ENCODE assay signal across 8 cellular contexts in the genomic region with DNA sequence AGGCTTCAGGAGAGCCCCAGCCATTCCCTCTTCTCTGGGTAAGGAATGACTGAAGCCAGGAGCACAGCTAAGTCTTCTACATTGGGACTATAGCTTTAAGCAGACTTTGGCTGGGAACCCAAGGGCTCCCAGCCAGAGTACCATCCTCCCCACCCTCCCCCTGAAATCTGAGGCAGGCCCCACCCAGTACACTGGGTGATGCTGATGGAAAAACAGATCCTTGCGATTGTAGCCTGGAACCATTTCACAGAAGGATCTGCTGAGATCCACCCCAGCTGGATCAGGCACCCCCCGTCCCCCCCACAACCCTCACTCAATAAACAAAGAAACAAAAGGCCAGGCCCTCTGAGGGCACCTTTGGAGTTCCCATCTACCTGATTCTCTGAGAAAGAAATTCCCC. TPM values are rescaled to one million over a fixed set of nuclear protein-coding genes. Genes with fewer than 3 reads are reported as not detected.
DNase-seq lines count a peak whose midpoint lies in the region; ATAC-seq and TF ChIP-seq lines count a peak whose summit lies in the region.

No MANE protein-coding gene starts in this region.

- POLR2A ChIA-PET in AG04449 (lab: Yijun Ruan, JAX): interaction anchor here (0.7 to 1.2 kb wide), 3 partner anchors 13 to 53 kb away, joined by 3 to 4 read pairs (median 3); no protein-coding TSS in a partner anchor

- peak overlapping the region; percentile 95 for H3K27ac ChIP-seq in muscle layer of colon (ENCODE audit: low read depth, low read length)
- H3K27ac ChIP-seq in SJCRH30: no peak overlapping the region

- H3K4me1 ChIP-seq in endocrine pancreas (ENCODE audit: control insufficient read depth, insufficient read depth, low read length) (no peaks in the 10 kb centered on the region), muscle layer of colon (ENCODE audit: insufficient read depth, low read length) (peaks cover 46% of the 10 kb centered on the region), SJCRH30 (peaks cover 35% of the 10 kb centered on the region)

- peak overlapping the region; percentile 90 for H3K9ac ChIP-seq in endocrine pancreas (ENCODE audit: control insufficient read depth, insufficient read depth, low read length)
- H3K9ac ChIP-seq in muscle layer of colon (ENCODE audit: low read length): peak overlapping the region; percentile 95

- no peak for TF ChIP-seq CTCF in AG04449 (IDR thresholded peaks at IDR 0.05; ENCODE audit: insufficient read depth, low read length, missing control alignments)

- no peak for DNase-seq in AG04449 (ENCODE audit: low read depth, low spot score)
- peak; percentile 58 for DNase-seq in NCI-H1694 treated with DMSO at 0.1 percent for 48 hours (lab: John Stamatoyannopoulos, UW)
- DNase-seq in activated T-cell treated with anti-CD3 and anti-CD28 coated beads, Interleukin-2, amount 50 U/mL, for 4 hours: no peak
- no peak for DNase-seq in SJCRH30
- DNase-seq in activated T-cell treated with anti-CD3 and anti-CD28 coated beads, Interleukin-2, amount 50 U/mL, for 72 hours: no peak

- H3K27ac Mint-ChIP-seq in activated T-cell treated with anti-CD3 and anti-CD28 coated beads, Interleukin-2, amount 50 U/mL, for 72 hours: no peak overlapping the region

- no peaks in the 10 kb centered on the region for H3K9me3 Mint-ChIP-seq in activated T-cell treated with anti-CD3 and anti-CD28 coated beads, Interleukin-2, amount 50 U/mL, for 4 hours
- no peaks in the 10 kb centered on the region for H3K9me3 Mint-ChIP-seq in activated T-cell treated with anti-CD3 and anti-CD28 coated beads, Interleukin-2, amount 50 U/mL, for 72 hours

- H3K36me3 Mint-ChIP-seq in activated T-cell treated with anti-CD3 and anti-CD28 coated beads, Interleukin-2, amount 50 U/mL, for 4 hours (ENCODE audit: insufficient read depth): peaks cover 5% of the 10 kb centered on the region
- H3K36me3 Mint-ChIP-seq in activated T-cell treated with anti-CD3 and anti-CD28 coated beads, Interleukin-2, amount 50 U/mL, for 72 hours (ENCODE audit: insufficient read depth in 2 of 2): peaks cover 3 to 12% of the 10 kb centered on the region in 2 donors

- no peaks in the 10 kb centered on the region for H3K27me3 Mint-ChIP-seq in activated T-cell treated with anti-CD3 and anti-CD28 coated beads, Interleukin-2, amount 50 U/mL, for 4 hours (ENCODE audit: low read depth)
- no peaks in the 10 kb centered on the region for H3K27me3 Mint-ChIP-seq in activated T-cell treated with anti-CD3 and anti-CD28 coated beads, Interleukin-2, amount 50 U/mL, for 72 hours (ENCODE audit: low read depth)

- no peak overlapping the region for H3K4me3 Mint-ChIP-seq in activated T-cell treated with anti-CD3 and anti-CD28 coated beads, Interleukin-2, amount 50 U/mL, for 4 hours
- H3K4me3 Mint-ChIP-seq in activated T-cell treated with anti-CD3 and anti-CD28 coated beads, Interleukin-2, amount 50 U/mL, for 72 hours: no peak overlapping the region

- H3K36me3 ChIP-seq in endocrine pancreas (ENCODE audit: control insufficient read depth, insufficient read depth, low read length) (peaks cover 6% of the 10 kb centered on the region), muscle layer of colon (ENCODE audit: insufficient read depth, low read length) (peaks cover 18% of the 10 kb centered on the region), SJCRH30 (peaks cover 14% of the 10 kb centered on the region; the same call in 1 of the 2 replicates)

- peaks cover 39% of the 10 kb centered on the region for H3K4me1 Mint-ChIP-seq in activated T-cell treated with anti-CD3 and anti-CD28 coated beads, Interleukin-2, amount 50 U/mL, for 4 hours (ENCODE audit: low read depth)
- peaks cover 38% of the 10 kb centered on the region for H3K4me1 Mint-ChIP-seq in activated T-cell treated with anti-CD3 and anti-CD28 coated beads, Interleukin-2, amount 50 U/mL, for 72 hours (ENCODE audit: low read depth)

- ATAC-seq in HG03354 (IDR thresholded peaks at IDR 0.05; ENCODE audit: poor library complexity, severe bottlenecking, unreplicated experiment): no peak
- no peak for ATAC-seq in activated T-cell treated with anti-CD3 and anti-CD28 coated beads, Interleukin-2, amount 50 U/mL, for 4 hours
- no peak for ATAC-seq in activated T-cell treated with anti-CD3 and anti-CD28 coated beads, Interleukin-2, amount 50 U/mL, for 72 hours (replicated peaks in 1 of 2)

- CTCF ChIA-PET in AG04449 (lab: Yijun Ruan, JAX): interaction anchor here (0.6 to 4.2 kb wide), 12 partner anchors 9 to 393 kb away, joined by 3 to 40 read pairs (median 8); no protein-coding TSS in a partner anchor

- no peaks in the 10 kb centered on the region for H3K27me3 ChIP-seq in endocrine pancreas (ENCODE audit: control insufficient read depth, insufficient read depth, low read length)
- no peaks in the 10 kb centered on the region for H3K27me3 ChIP-seq in muscle layer of colon (ENCODE audit: control insufficient read depth in 1 of 2, insufficient read depth in 2 of 2, low read length in 2 of 2)
- H3K27me3 ChIP-seq in SJCRH30: no peaks in the 10 kb centered on the region

- H3K4me3 ChIP-seq in AG04449 (ENCODE audit: low read depth, low read length) (peak overlapping the region; percentile 63), endocrine pancreas (ENCODE audit: control insufficient read depth, insufficient read depth, low read length) (peak overlapping the region; percentile 82), muscle layer of colon (ENCODE audit: low read depth in 1 of 2, low read length in 2 of 2) (peak overlapping the region; percentile 37 to 93), SJCRH30 (no peak overlapping the region)

- H3K9me3 ChIP-seq in endocrine pancreas (ENCODE audit: control insufficient read depth, low read length): no peaks in the 10 kb centered on the region
- H3K9me3 ChIP-seq in muscle layer of colon (ENCODE audit: low read length): no peaks in the 10 kb centered on the region
- H3K9me3 ChIP-seq in SJCRH30 (replicated peaks): no peaks in the 10 kb centered on the region

RNA-seq across cellular contexts. Expression of gene IL18BP, which starts 39.8 kb away (rescaled TPM):
- total RNA-seq in activated T-cell treated with anti-CD3 and anti-CD28 coated beads, Interleukin-2, amount 50 U/mL, for 4 hours: 1 to 10 TPM; 7.9 to 9.8 (median 9.3) TPM
- total RNA-seq in SJCRH30 (2014; rRNA removed; shearing (Covaris generic)): 3.6 and 5.5 TPM in 2 replicates
- total RNA-seq in activated T-cell treated with anti-CD3 and anti-CD28 coated beads, Interleukin-2, amount 50 U/mL, for 72 hours: 10 to 100 TPM; 16.7 to 19.0 TPM

RNA-seq across cellular contexts. Expression of gene NUMA1, which starts 41.9 kb away (rescaled TPM):
- total RNA-seq in activated T-cell treated with anti-CD3 and anti-CD28 coated beads, Interleukin-2, amount 50 U/mL, for 4 hours: 10 to 100 TPM; 80.8 to 90.6 (median 85.3) TPM
- 154 and 162 TPM in 2 replicates for total RNA-seq in SJCRH30 (2014; rRNA removed; shearing (Covaris generic))
- 100 to 1,000 TPM; 156 to 163 TPM for total RNA-seq in activated T-cell treated with anti-CD3 and anti-CD28 coated beads, Interleukin-2, amount 50 U/mL, for 72 hours

RNA-seq across cellular contexts. Expression of gene LRRC51, which starts 42.2 kb away (rescaled TPM):
- 1 to 10 TPM; 3.3 to 7.7 (median 7.3) TPM for total RNA-seq in activated T-cell treated with anti-CD3 and anti-CD28 coated beads, Interleukin-2, amount 50 U/mL, for 4 hours
- 3.9 and 5.8 TPM in 2 replicates for total RNA-seq in SJCRH30 (2014; rRNA removed; shearing (Covaris generic))
- total RNA-seq in activated T-cell treated with anti-CD3 and anti-CD28 coated beads, Interleukin-2, amount 50 U/mL, for 72 hours: 1 to 10 TPM; 4.6 to 6.3 TPM
